In genomic region chr17:81508639-81509047, GRCh38 we compare ENCODE assay signal across 8 cellular contexts. TPM values are rescaled to one million over a fixed set of nuclear protein-coding genes. Genes with fewer than 3 reads are reported as not detected.
A peak's percentile ranks its signal among the peaks of the same experiment; 100 is the strongest.
DNase-seq lines count a peak whose midpoint lies in the region; ATAC-seq and TF ChIP-seq lines count a peak whose summit lies in the region.

No MANE protein-coding gene starts in this region.

- in situ Hi-C loops in gastrocnemius medialis (cut with MboI; ENCODE audit: low sequenced_read_pairs in 4 of 4): no loop called here

- ATAC-seq in gastrocnemius medialis (no peak), HG02852 (IDR thresholded peaks at IDR 0.05; ENCODE audit: unreplicated experiment) (no peak)

- intact Hi-C loops in gastrocnemius medialis (cut with DNase I; ENCODE audit: low total_unique reads): no loop called here

- H3K4me1 ChIP-seq in gastrocnemius medialis: peaks cover 15 to 23% of the 10 kb centered on the region in 2 donors

- DNase-seq in DMS53 (lab: John Stamatoyannopoulos, UW) (peak; percentile 77), DMS53 treated with DMSO at 0.1 percent for 48 hours (lab: John Stamatoyannopoulos, UW; ENCODE audit: unreplicated experiment) (no peak), fibroblast of villous mesenchyme (ENCODE audit: low read depth) (no peak), gastrocnemius medialis (no peak), HPDE6-E6E7 (ENCODE audit: extremely low spot score) (no peak), RPMI8226 (no peak)

- H3K4me3 ChIP-seq in fibroblast of villous mesenchyme (ENCODE audit: low read depth, low read length) (peak overlapping the region; percentile 74), gastrocnemius medialis (peak overlapping the region in 2 of 4 donors; percentile 86 to 92)

- peak overlapping the region; percentile 100 for H3K27ac ChIP-seq in VCaP
- H3K27ac ChIP-seq in gastrocnemius medialis: peak overlapping the region; percentile 86 to 100 (median 96)

- H3K27me3 ChIP-seq in gastrocnemius medialis: no peaks in the 10 kb centered on the region

- H3K9me3 ChIP-seq in gastrocnemius medialis: no peaks in the 10 kb centered on the region

- TF ChIP-seq POLR2A in gastrocnemius medialis (IDR thresholded peaks at IDR 0.05): no peak

- peaks cover 0 to 30% of the 10 kb centered on the region in 2 donors for H3K36me3 ChIP-seq in gastrocnemius medialis

- TF ChIP-seq CTCF in VCaP (conservative IDR thresholded peaks at IDR 0.05) (no peak), fibroblast of villous mesenchyme (IDR thresholded peaks at IDR 0.05; ENCODE audit: insufficient read depth, low read depth, low read length) (no peak), gastrocnemius medialis (IDR thresholded peaks at IDR 0.05 in 4 of 5, conservative IDR thresholded peaks at IDR 0.05 in 1 of 5) (no peak)

RNA-seq across cellular contexts. Expression of gene ACTG1, which starts 4.0 kb away (rescaled TPM):
- 10,242 and 13,686 TPM in 2 replicates for total RNA-seq in fibroblast of villous mesenchyme
- 100 to 1,000 TPM; 322 to 934 (median 415) TPM for total RNA-seq in gastrocnemius medialis

RNA-seq across cellular contexts. Expression of gene FSCN2, which starts 19.5 kb away (rescaled TPM):
- total RNA-seq in fibroblast of villous mesenchyme: 1.7 and 3.5 TPM in 2 replicates
- total RNA-seq in gastrocnemius medialis: under 1 TPM in 2 of 4 donors, not detected in 2; 0.20 to 0.46 TPM

RNA-seq across cellular contexts. Expression of gene FAAP100, which starts 43.5 kb away (rescaled TPM):
- total RNA-seq in fibroblast of villous mesenchyme: 27.6 and 40.3 TPM in 2 replicates
- 10 to 100 TPM; 14.4 to 27.9 (median 15.6) TPM for total RNA-seq in gastrocnemius medialis

Comparison
In these comparisons a context has a peak if more than half of its experiments do, and no peak if none do; other contexts are left out.
1. RNA of gene ACTG1, which starts 4.0 kb away (total RNA-seq): 10,242 to 13,686 TPM in fibroblast of villous mesenchyme; 322 to 934 TPM in gastrocnemius medialis; every median in the first group is over 10 times any median in the second.